In genomic region chr12:107844312-107844921, GRCh38 we compare ENCODE assay signal across 11 cellular contexts.
DNase-seq lines count a peak whose midpoint lies in the region; ATAC-seq and TF ChIP-seq lines count a peak whose summit lies in the region.
"Had no signal": no experiment of that assay in that cellular context is flagged by ENCODE, and none has a peak within 500 bp of the region (broad histone marks: within the 10 kb centered on the region; RNA-seq: fewer than 3 reads in every experiment).

No MANE protein-coding gene starts in this region.

- TF ChIP-seq CTCF in fibroblast of lung (conservative IDR thresholded peaks at IDR 0.05 in 1 of 2, IDR thresholded peaks at IDR 0.05 in 1 of 2; ENCODE audit: low read depth in 1 of 2, low read length in 2 of 2), result no peak
- TF ChIP-seq CTCF in nephron (IDR thresholded peaks at IDR 0.05; ENCODE audit: unreplicated experiment in 3 of 3), result no peak
- no peak for TF ChIP-seq CTCF in vagina (IDR thresholded peaks at IDR 0.05)

- CTCF ChIA-PET in activated CD4-positive, alpha-beta T cell treated with anti-CD3 and anti-CD28 coated beads, Interleukin-2, amount 10 ng/mL, durations not matched to agents 7 days and 5 days (lab: Charles Lee), result no interaction called here

- no peaks in the 10 kb centered on the region for H4K20me1 ChIP-seq in fibroblast of lung (ENCODE audit: control insufficient read depth, extremely low read depth, insufficient read depth, low read length)
- H4K20me1 ChIP-seq: BLaER1 had no signal

- H3K27ac ChIP-seq in fibroblast of lung (ENCODE audit: insufficient read depth, low read length) (no peak overlapping the region), vagina (no peak overlapping the region)
- H3K27ac ChIP-seq: BLaER1 had no signal

- H3K4me3 ChIP-seq in fibroblast of lung (replicated peaks in 1 of 4; ENCODE audit: control extremely low read depth in 1 of 4, insufficient read depth in 1 of 4, low read depth in 3 of 4, low read length in 4 of 4) (peak overlapping the region in 1 of 4 experiments; percentile 33), vagina (peak overlapping the region; percentile 21 to 31)
- H3K4me3 ChIP-seq: BLaER1 had no signal

- H2AFZ ChIP-seq in fibroblast of lung (ENCODE audit: low read length), result no peak overlapping the region

- peaks cover 4% of the 10 kb centered on the region for H3K4me1 Mint-ChIP-seq in nephron
- H3K4me1 Mint-ChIP-seq in activated CD4-positive, alpha-beta T cell treated with anti-CD3 and anti-CD28 coated beads, Interleukin-2, amount 10 ng/mL, durations not matched to agents 7 days and 5 days, result no peaks in the 10 kb centered on the region

- H3K9me3 Mint-ChIP-seq in nephron, result no peaks in the 10 kb centered on the region
- H3K9me3 Mint-ChIP-seq in activated CD4-positive, alpha-beta T cell treated with anti-CD3 and anti-CD28 coated beads, Interleukin-2, amount 10 ng/mL, durations not matched to agents 7 days and 5 days, result no peaks in the 10 kb centered on the region

- H3K27me3 ChIP-seq in fibroblast of lung (ENCODE audit: control insufficient read depth, insufficient read depth, low read length) (peaks cover 27% of the 10 kb centered on the region), vagina (peaks cover 12% of the 10 kb centered on the region)
- H3K27me3 ChIP-seq: BLaER1 had no signal

- no peaks in the 10 kb centered on the region for H3K79me2 ChIP-seq in fibroblast of lung (ENCODE audit: control insufficient read depth, insufficient read depth, low read length)

- peak overlapping the region; percentile 35 for H3K4me2 ChIP-seq in fibroblast of lung (ENCODE audit: extremely low read depth, insufficient read depth, low read length)
- H3K4me2 ChIP-seq: BLaER1 had no signal

- peaks cover 98% of the 10 kb centered on the region for H3K27me3 Mint-ChIP-seq in nephron (ENCODE audit: low read depth)
- peaks cover 67% of the 10 kb centered on the region for H3K27me3 Mint-ChIP-seq in activated CD4-positive, alpha-beta T cell treated with anti-CD3 and anti-CD28 coated beads, Interleukin-2, amount 10 ng/mL, durations not matched to agents 7 days and 5 days

- H3K36me3 ChIP-seq in fibroblast of lung (ENCODE audit: control insufficient read depth, insufficient read depth, low read length) (no peaks in the 10 kb centered on the region), vagina (no peaks in the 10 kb centered on the region)
- H3K36me3 ChIP-seq: BLaER1 had no signal

- H3K9ac ChIP-seq in fibroblast of lung (ENCODE audit: insufficient read depth, low read length), result no peak overlapping the region
- H3K9ac ChIP-seq: BLaER1 had no signal

- DNase-seq in Right ventricle myocardium inferior (ENCODE audit: missing footprints), result no peak
- no peak for DNase-seq in cardiac septum (ENCODE audit: low spot score)
- peak in 1 of 2 donors; percentile 7 for DNase-seq in fibroblast of lung (ENCODE audit: low read depth in 2 of 2)
- DNase-seq in vagina (ENCODE audit: extremely low spot score in 2 of 2), result no peak
- DNase-seq in activated CD4-positive, alpha-beta T cell treated with anti-CD3 and anti-CD28 coated beads, Interleukin-2, amount 10 ng/mL, durations not matched to agents 7 days and 5 days, result no peak
- DNase-seq in posterior vena cava (ENCODE audit: low spot score), result no peak
- DNase-seq: activated CD8-positive, alpha-beta memory T cell treated with anti-CD3 and anti-CD28 coated beads, Interleukin-2, amount 10 ng/mL, durations not matched to agents 7 days and 5 days; cortex of kidney had no signal

- TF ChIP-seq POLR2A in vagina (IDR thresholded peaks at IDR 0.05), result no peak

- no peaks in the 10 kb centered on the region for H3K36me3 Mint-ChIP-seq in nephron (ENCODE audit: low read depth)
- no peaks in the 10 kb centered on the region for H3K36me3 Mint-ChIP-seq in activated CD4-positive, alpha-beta T cell treated with anti-CD3 and anti-CD28 coated beads, Interleukin-2, amount 10 ng/mL, durations not matched to agents 7 days and 5 days (ENCODE audit: low read depth)
- H3K36me3 Mint-ChIP-seq: activated CD8-positive, alpha-beta memory T cell treated with anti-CD3 and anti-CD28 coated beads, Interleukin-2, amount 10 ng/mL, durations not matched to agents 7 days and 5 days had no signal

- ATAC-seq in Right ventricle myocardium inferior (peak; percentile 20), GM19452 (IDR thresholded peaks at IDR 0.05; ENCODE audit: unreplicated experiment) (no peak)
- ATAC-seq: activated CD8-positive, alpha-beta memory T cell treated with anti-CD3 and anti-CD28 coated beads, Interleukin-2, amount 10 ng/mL, durations not matched to agents 7 days and 5 days had no signal

- POLR2A ChIA-PET in activated CD4-positive, alpha-beta T cell treated with anti-CD3 and anti-CD28 coated beads, Interleukin-2, amount 10 ng/mL, durations not matched to agents 7 days and 5 days (lab: Charles Lee), result no interaction called here

- no peak overlapping the region for H3K27ac Mint-ChIP-seq in nephron
- H3K27ac Mint-ChIP-seq in activated CD4-positive, alpha-beta T cell treated with anti-CD3 and anti-CD28 coated beads, Interleukin-2, amount 10 ng/mL, durations not matched to agents 7 days and 5 days, result no peak overlapping the region
- H3K27ac Mint-ChIP-seq: activated CD8-positive, alpha-beta memory T cell treated with anti-CD3 and anti-CD28 coated beads, Interleukin-2, amount 10 ng/mL, durations not matched to agents 7 days and 5 days had no signal

- H3K9me3 ChIP-seq in fibroblast of lung (ENCODE audit: control insufficient read depth, insufficient read depth, low read depth, low read length) (no peaks in the 10 kb centered on the region), vagina (no peaks in the 10 kb centered on the region)

- H3K4me1 ChIP-seq in fibroblast of lung (ENCODE audit: control insufficient read depth, extremely low read depth, insufficient read depth, low read length), result no peaks in the 10 kb centered on the region
- peaks cover 18% of the 10 kb centered on the region for H3K4me1 ChIP-seq in vagina
- H3K4me1 ChIP-seq: BLaER1 had no signal

- intact Hi-C loops in Right ventricle myocardium inferior (cut with DNase I), result no loop called here
- intact Hi-C loops in cardiac septum (cut with DNase I), result no loop called here
- intact Hi-C loops in vagina (cut with DNase I), result no loop called here
- intact Hi-C loops in posterior vena cava (cut with DNase I), result no loop called here

- H3K4me3 Mint-ChIP-seq in nephron, result peak overlapping the region in 2 of 3 experiments; percentile 36 to 63
- no peak overlapping the region for H3K4me3 Mint-ChIP-seq in activated CD4-positive, alpha-beta T cell treated with anti-CD3 and anti-CD28 coated beads, Interleukin-2, amount 10 ng/mL, durations not matched to agents 7 days and 5 days
- H3K4me3 Mint-ChIP-seq: activated CD8-positive, alpha-beta memory T cell treated with anti-CD3 and anti-CD28 coated beads, Interleukin-2, amount 10 ng/mL, durations not matched to agents 7 days and 5 days had no signal
